In genomic region chr22:42959472-42960145, GRCh38 we compare ENCODE assay signal across 8 cellular contexts. TPM values are rescaled to one million over a fixed set of nuclear protein-coding genes. Genes with fewer than 3 reads are reported as not detected.
DNase-seq lines count a peak whose midpoint lies in the region; ATAC-seq and TF ChIP-seq lines count a peak whose summit lies in the region.

No MANE protein-coding gene starts in this region.

- no peaks in the 10 kb centered on the region for H3K9me3 ChIP-seq in HEK293 (ENCODE audit: control insufficient read depth, insufficient read depth, low read depth, low read length)
- no peaks in the 10 kb centered on the region for H3K9me3 ChIP-seq in fibroblast of lung (ENCODE audit: control insufficient read depth, insufficient read depth, low read depth, low read length)
- no peaks in the 10 kb centered on the region for H3K9me3 ChIP-seq in osteoblast (ENCODE audit: low read depth, low read length)

- ATAC-seq in SK-N-SH treated with all-trans-retinoic acid at 6 μM for 48 hours = peak; percentile 90
- no peak for ATAC-seq in HG03025 (IDR thresholded peaks at IDR 0.05; ENCODE audit: low FRiP score, unreplicated experiment)
- no peak for ATAC-seq in GM19455 (IDR thresholded peaks at IDR 0.05; ENCODE audit: unreplicated experiment)

- H2AFZ ChIP-seq in fibroblast of lung (ENCODE audit: low read length) (no peak overlapping the region), osteoblast (ENCODE audit: low read length) (no peak overlapping the region)

- H3K4me3 ChIP-seq in HEK293 (ENCODE audit: low read depth, low read length) (no peak overlapping the region), fibroblast of lung (replicated peaks in 1 of 4; ENCODE audit: control extremely low read depth in 1 of 4, insufficient read depth in 1 of 4, low read depth in 3 of 4, low read length in 4 of 4) (peak overlapping the region in 1 of 4 experiments; percentile 52), osteoblast (ENCODE audit: insufficient read depth, low read length) (no peak overlapping the region)

- CTCF ChIA-PET in HEK293 (lab: Yijun Ruan, JAX) = interaction anchor here (0.6 to 1.7 kb wide), 10 partner anchors 11 to 338 kb away, joined by 3 to 9 read pairs (median 3); no protein-coding TSS in a partner anchor

- H3K27ac ChIP-seq in HEK293 (ENCODE audit: extremely low read depth, low read depth, low read length) (peak overlapping the region; percentile 35; the same call in 1 of the 2 replicates), fibroblast of lung (ENCODE audit: insufficient read depth, low read length) (peak overlapping the region; percentile 51), osteoblast (ENCODE audit: low read depth, low read length) (peak overlapping the region; percentile 76)

- no peaks in the 10 kb centered on the region for H3K27me3 ChIP-seq in fibroblast of lung (ENCODE audit: control insufficient read depth, insufficient read depth, low read length)
- no peaks in the 10 kb centered on the region for H3K27me3 ChIP-seq in osteoblast (ENCODE audit: insufficient read depth, low read length)

- TF ChIP-seq CTCF in HEK293 (tag by site-specific recombination; IDR thresholded peaks at IDR 0.05) = no peak
- TF ChIP-seq CTCF in fibroblast of lung (conservative IDR thresholded peaks at IDR 0.05 in 1 of 2, IDR thresholded peaks at IDR 0.05 in 1 of 2; ENCODE audit: low read depth in 1 of 2, low read length in 2 of 2) = no peak
- TF ChIP-seq CTCF in osteoblast (IDR thresholded peaks at IDR 0.05; ENCODE audit: extremely low read depth, low read depth, low read length) = no peak

- H3K4me1 ChIP-seq in HEK293 (ENCODE audit: control insufficient read depth, insufficient read depth, low read length) (peaks cover 40% of the 10 kb centered on the region), fibroblast of lung (ENCODE audit: control insufficient read depth, extremely low read depth, insufficient read depth, low read length) (peaks cover 10% of the 10 kb centered on the region), osteoblast (ENCODE audit: insufficient read depth, low read length) (peaks cover 22% of the 10 kb centered on the region)

- H3K79me2 ChIP-seq in fibroblast of lung (ENCODE audit: control insufficient read depth, insufficient read depth, low read length) (peaks cover 32% of the 10 kb centered on the region), osteoblast (ENCODE audit: insufficient read depth, low read length) (peaks cover 96% of the 10 kb centered on the region)

- DNase-seq in fibroblast of lung (ENCODE audit: low read depth in 2 of 2) = peak; percentile 77 to 90
- peak; percentile 91 for DNase-seq in osteoblast (ENCODE audit: insufficient read length, low spot score, missing footprints)
- no peak for DNase-seq in activated CD8-positive, alpha-beta memory T cell treated with anti-CD3 and anti-CD28 coated beads for 24 hours
- DNase-seq in effector CD8-positive, alpha-beta T cell (lab: John Stamatoyannopoulos, UW) = no peak

- H3K36me3 ChIP-seq in HEK293 (ENCODE audit: control insufficient read depth in 2 of 2, insufficient read depth in 1 of 2, low read length in 2 of 2) = no peaks in the 10 kb centered on the region
- H3K36me3 ChIP-seq in fibroblast of lung (ENCODE audit: control insufficient read depth, insufficient read depth, low read length) = no peaks in the 10 kb centered on the region
- H3K36me3 ChIP-seq in osteoblast (ENCODE audit: insufficient read depth, low read length) = peaks cover 4% of the 10 kb centered on the region

- POLR2A ChIA-PET in HEK293 (lab: Yijun Ruan, JAX) = interaction anchor here (0.7 to 2.7 kb wide), 8 partner anchors 10 to 103 kb away, joined by 3 to 22 read pairs (median 4); partner anchors contain the start of gene PACSIN2

- H3K9ac ChIP-seq in fibroblast of lung (ENCODE audit: insufficient read depth, low read length) = no peak overlapping the region

- H4K20me1 ChIP-seq in fibroblast of lung (ENCODE audit: control insufficient read depth, extremely low read depth, insufficient read depth, low read length) (no peaks in the 10 kb centered on the region), osteoblast (ENCODE audit: insufficient read depth, low read length) (peaks cover 31% of the 10 kb centered on the region)

- H3K4me2 ChIP-seq in fibroblast of lung (ENCODE audit: extremely low read depth, insufficient read depth, low read length) (peak overlapping the region; percentile 70), osteoblast (ENCODE audit: insufficient read depth, low read length) (peak overlapping the region; percentile 43)

TF ChIP-seq in HEK293, 187 proteins besides CTCF, POLR2A, EP300 and RAD21 (continues in another document):
- TF ChIP-seq PRDM1 (tag by site-specific recombination; IDR thresholded peaks at IDR 0.05) (peak; percentile 79; the same call in 1 of the 2 replicates), ZFP3 (tag by site-specific recombination; IDR thresholded peaks at IDR 0.05; ENCODE audit: low read depth) (no peak), HOXD13 (CRISPR knock-in tag; IDR thresholded peaks at IDR 0.05; ENCODE audit: borderline replicate concordance) (0 out of 2 replicates have a peak, but pooled peaks have one; percentile 41), ZSCAN23 (tag by site-specific recombination; IDR thresholded peaks at IDR 0.05) (no peak), ZNF311 (tag by site-specific recombination; IDR thresholded peaks at IDR 0.05; ENCODE audit: borderline replicate concordance) (no peak), ZNF24 (tag by site-specific recombination; IDR thresholded peaks at IDR 0.05) (peak; percentile 63; the same call in 1 of the 2 replicates), RBAK (tag by site-specific recombination; IDR thresholded peaks at IDR 0.05) (no peak), KLF16 (tag by site-specific recombination; IDR thresholded peaks at IDR 0.05) (0 out of 2 replicates have a peak, but pooled peaks have one; percentile 66), ZFP69B (tag by site-specific recombination; IDR thresholded peaks at IDR 0.05) (peak; percentile 56; the same call in 1 of the 2 replicates)
- TF ChIP-seq, protein P1, sequence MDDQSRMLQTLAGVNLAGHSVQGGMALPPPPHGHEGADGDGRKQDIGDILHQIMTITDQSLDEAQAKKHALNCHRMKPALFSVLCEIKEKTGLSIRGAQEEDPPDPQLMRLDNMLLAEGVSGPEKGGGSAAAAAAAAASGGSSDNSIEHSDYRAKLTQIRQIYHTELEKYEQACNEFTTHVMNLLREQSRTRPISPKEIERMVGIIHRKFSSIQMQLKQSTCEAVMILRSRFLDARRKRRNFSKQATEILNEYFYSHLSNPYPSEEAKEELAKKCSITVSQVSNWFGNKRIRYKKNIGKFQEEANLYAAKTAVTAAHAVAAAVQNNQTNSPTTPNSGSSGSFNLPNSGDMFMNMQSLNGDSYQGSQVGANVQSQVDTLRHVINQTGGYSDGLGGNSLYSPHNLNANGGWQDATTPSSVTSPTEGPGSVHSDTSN (CRISPR knock-in tag; IDR thresholded peaks at IDR 0.05) = no peak

TF ChIP-seq in SK-N-SH treated with all-trans-retinoic acid at 6 μM for 48 hours, 23 proteins besides CTCF, POLR2A, EP300 and RAD21:
- TF ChIP-seq ZNF70 (CRISPR knock-in tag; IDR thresholded peaks at IDR 0.05) = no peak
- TF ChIP-seq ZFP3 (CRISPR knock-in tag; IDR thresholded peaks at IDR 0.05) = peak; percentile 52; the same call in 1 of the 2 replicates
TF ChIP-seq in SK-N-SH treated with all-trans-retinoic acid at 6 μM for 48 hours: peak in this region for 1.

RNA-seq across cellular contexts. Expression of gene PACSIN2, which starts 55.3 kb away (rescaled TPM):
- 25.4 and 30.1 TPM in 2 replicates for total RNA-seq in fibroblast of lung
- polyA plus RNA-seq in fibroblast of lung = 41.4 and 55.3 TPM in 2 replicates
- polyA plus RNA-seq in fibroblast of lung (2012) = 28.6 and 40.8 TPM in 2 replicates
- polyA minus RNA-seq in fibroblast of lung (ENCODE audit: low replicate concordance) = 18.3 and 26.8 TPM in 2 replicates
- 33.0 and 38.0 TPM in 2 replicates for total RNA-seq in osteoblast

Comparison
In these comparisons a context has a peak if more than half of its experiments do, and no peak if none do; other contexts are left out.
1. DNase-seq: peak in fibroblast of lung (2 of 2) and osteoblast (single experiment); none in activated CD8-positive, alpha-beta memory T cell treated with anti-CD3 and anti-CD28 coated beads for 24 hours (single experiment) and effector CD8-positive, alpha-beta T cell (single experiment).
2. Of the 2 proteins assayed by ChIP-seq in both HEK293 and SK-N-SH treated with all-trans-retinoic acid at 6 μM for 48 hours: peak only in HEK293: none; only in SK-N-SH treated with all-trans-retinoic acid at 6 μM for 48 hours: ZFP3; in both: none; in neither: 1.
3. Peak in every context shown above with its lines, with median percentiles within 50 percentile points of each other: H3K27ac ChIP-seq.